In genomic region chrX:1599791-1600405, GRCh38 we compare ENCODE assay signal across 1 cellular context.
TF ChIP-seq lines count a peak whose summit lies in the region.

No MANE protein-coding gene starts in this region.

TF ChIP-seq in IMR-90, 13 proteins besides CTCF, POLR2A, EP300 and RAD21 (continued from another document):
- no peak for TF ChIP-seq BHLHE40 (IDR thresholded peaks at IDR 0.05; ENCODE audit: low read depth, low read length)
- no peak for TF ChIP-seq CEBPB (IDR thresholded peaks at IDR 0.05; ENCODE audit: low read depth, low read length)
TF ChIP-seq in IMR-90: peak in this region for 0.
